18 cellular contexts compared by ENCODE assay signal in the genomic region with DNA sequence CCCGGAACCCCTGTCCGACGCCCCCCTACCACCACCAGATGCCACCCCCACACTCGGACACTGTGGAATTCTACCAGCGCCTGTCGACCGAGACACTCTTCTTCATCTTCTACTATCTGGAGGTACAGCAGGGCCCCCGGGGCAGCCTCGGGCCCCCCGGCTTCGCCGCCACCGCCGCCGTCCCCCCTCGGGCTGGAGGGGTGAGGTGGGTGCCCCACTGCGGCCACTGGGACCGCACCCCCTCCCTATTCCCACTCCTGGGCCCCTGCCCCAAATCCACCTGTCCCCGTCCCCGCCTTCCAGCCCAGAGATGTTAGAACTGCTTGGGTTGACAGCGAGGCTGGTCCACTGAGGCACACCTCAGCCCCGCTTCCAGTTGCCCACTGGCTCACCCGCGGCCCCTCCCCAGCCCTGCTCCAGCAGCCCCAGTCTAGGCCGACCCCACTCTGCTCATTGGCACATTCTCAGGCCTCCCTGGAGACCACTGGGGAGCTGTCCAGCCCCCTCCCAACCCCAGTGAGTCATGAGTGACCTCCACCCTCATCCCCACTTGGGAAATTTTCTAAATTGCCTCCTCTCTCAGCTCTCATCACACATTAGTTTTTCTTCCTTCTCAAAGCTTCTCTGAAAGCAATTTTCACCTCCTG. TPM values are rescaled to one million over a fixed set of nuclear protein-coding genes. Genes with fewer than 3 reads are reported as not detected.
DNase-seq lines count a peak whose midpoint lies in the region; FAIRE-seq and TF ChIP-seq lines count a peak whose summit lies in the region.
"Had no signal": no experiment of that assay in that cellular context is flagged by ENCODE, and none has a peak within 500 bp of the region (broad histone marks: within the 10 kb centered on the region; RNA-seq: fewer than 3 reads in every experiment).

No MANE protein-coding gene starts in this region.

- H3K56ac ChIP-seq in H1 (replicated peaks; ENCODE audit: insufficient read length, low read depth, low read length), result no peak overlapping the region

- no peak overlapping the region for H2AFZ ChIP-seq in H1 (ENCODE audit: low read length)
- no peak overlapping the region for H2AFZ ChIP-seq in osteoblast (ENCODE audit: low read length)
- H2AFZ ChIP-seq: PC-9 had no signal

- no peak for TF ChIP-seq CTCF in H1 (IDR thresholded peaks at IDR 0.05; ENCODE audit: control extremely low read depth in 1 of 3, insufficient read depth in 1 of 3, low read depth in 1 of 3, low read length in 3 of 3)
- TF ChIP-seq CTCF in osteoblast (IDR thresholded peaks at IDR 0.05; ENCODE audit: extremely low read depth, low read depth, low read length), result no peak
- TF ChIP-seq CTCF in endodermal cell (conservative IDR thresholded peaks at IDR 0.05), result no peak

- no peak overlapping the region for H4K91ac ChIP-seq in H1 (replicated peaks; ENCODE audit: insufficient read length, low read length)

- no peak overlapping the region for H2BK5ac ChIP-seq in H1 (ENCODE audit: low read depth, low read length)

- TF ChIP-seq POLR2A in H1 (IDR thresholded peaks at IDR 0.05; ENCODE audit: control extremely low read depth in 1 of 2, low read depth in 2 of 2, low read length in 2 of 2), result no peak

- H3K18ac ChIP-seq in H1 (ENCODE audit: extremely low read depth, low read length), result no peak overlapping the region

- no peaks in the 10 kb centered on the region; the same call in 1 of the 2 replicates for H3K79me1 ChIP-seq in H1 (ENCODE audit: low read depth, low read length)

- H3K27ac ChIP-seq in H1 (ENCODE audit: low read depth, low read length) (no peak overlapping the region), osteoblast (ENCODE audit: low read depth, low read length) (peak overlapping the region; percentile 48), endodermal cell (ENCODE audit: low read depth, low read length) (no peak overlapping the region)
- H3K27ac ChIP-seq: epithelial cell of prostate, lower lobe of right lung, pancreas, PC-9, vagina had no signal

- TF ChIP-seq RAD21 in H1 (IDR thresholded peaks at IDR 0.05 in 1 of 2, conservative IDR thresholded peaks at IDR 0.05 in 1 of 2; ENCODE audit: low read depth in 2 of 2, low read length in 2 of 2), result no peak

- H3K9me3 Mint-ChIP-seq in activated T-cell treated with anti-CD3 and anti-CD28 coated beads, Interleukin-2, amount 50 U/mL, for 24 hours, result no peaks in the 10 kb centered on the region
- H3K9me3 Mint-ChIP-seq in endodermal cell, result no peaks in the 10 kb centered on the region

- no peak overlapping the region for H2BK12ac ChIP-seq in H1 (ENCODE audit: low read depth, low read length)

- H3K36me3 Mint-ChIP-seq in activated T-cell treated with anti-CD3 and anti-CD28 coated beads, Interleukin-2, amount 50 U/mL, for 24 hours (ENCODE audit: low read depth), result peaks cover 90% of the 10 kb centered on the region
- peaks cover 69% of the 10 kb centered on the region for H3K36me3 Mint-ChIP-seq in endodermal cell (ENCODE audit: low read depth)

- H3K4me1 ChIP-seq in H1 (replicated peaks in 1 of 4; ENCODE audit: control insufficient read depth in 3 of 4, insufficient read depth in 4 of 4, low read length in 3 of 4), result no peaks in the 10 kb centered on the region
- peaks cover 21% of the 10 kb centered on the region for H3K4me1 ChIP-seq in osteoblast (ENCODE audit: insufficient read depth, low read length)
- no peaks in the 10 kb centered on the region for H3K4me1 ChIP-seq in endodermal cell (ENCODE audit: control insufficient read depth, insufficient read depth, low read length)
- H3K4me1 ChIP-seq: pancreas had no signal

- H3K27ac Mint-ChIP-seq in activated T-cell treated with anti-CD3 and anti-CD28 coated beads, Interleukin-2, amount 50 U/mL, for 24 hours, result peak overlapping the region; percentile 91
- no peak overlapping the region for H3K27ac Mint-ChIP-seq in endodermal cell

- no peaks in the 10 kb centered on the region for H3K27me3 Mint-ChIP-seq in activated T-cell treated with anti-CD3 and anti-CD28 coated beads, Interleukin-2, amount 50 U/mL, for 24 hours
- H3K27me3 Mint-ChIP-seq in endodermal cell (ENCODE audit: insufficient read depth), result no peaks in the 10 kb centered on the region

- H3K23me2 ChIP-seq in H1 (ENCODE audit: low read depth, low read length), result no peaks in the 10 kb centered on the region

- no peak overlapping the region for H3K14ac ChIP-seq in H1 (ENCODE audit: insufficient read length)

- H4K20me1 ChIP-seq in H1 (replicated peaks in 1 of 2; ENCODE audit: control insufficient read depth in 1 of 2, insufficient read depth in 2 of 2, low read length in 2 of 2) (peaks cover 11 to 17% of the 10 kb centered on the region in 2 experiments), osteoblast (ENCODE audit: insufficient read depth, low read length) (peaks cover 19% of the 10 kb centered on the region)

- POLR2A ChIA-PET in H1 (lab: Charles Lee; ENCODE audit: partially characterized antibody), result interaction anchor here (1.1 to 14.8 kb wide), 4 partner anchors 12 to 71 kb away, joined by 3 to 348 read pairs (median 4); a partner anchor contains a TSS

- H3K79me2 ChIP-seq in H1 (ENCODE audit: control insufficient read depth in 1 of 2, insufficient read depth in 2 of 2, low read length in 2 of 2) (no peaks in the 10 kb centered on the region), osteoblast (ENCODE audit: insufficient read depth, low read length) (peaks cover 1% of the 10 kb centered on the region)

- H3K27me3 ChIP-seq in H1 (replicated peaks in 1 of 4; ENCODE audit: control insufficient read depth in 3 of 4, extremely low read depth in 1 of 4, insufficient read depth in 3 of 4, low read length in 3 of 4) (no peaks in the 10 kb centered on the region), osteoblast (ENCODE audit: insufficient read depth, low read length) (no peaks in the 10 kb centered on the region), endodermal cell (ENCODE audit: control insufficient read depth, insufficient read depth, low read length, poor library complexity, severe bottlenecking) (no peaks in the 10 kb centered on the region)
- H3K27me3 ChIP-seq: cardiac muscle cell, pancreas, vagina had no signal

- no peak overlapping the region for H2BK120ac ChIP-seq in H1 (replicated peaks; ENCODE audit: low read depth, low read length)

- H4K5ac ChIP-seq in H1 (ENCODE audit: insufficient read length, low read depth, low read length), result no peak overlapping the region

- H3K9ac ChIP-seq in H1 (replicated peaks in 1 of 4; ENCODE audit: extremely low read depth in 1 of 4, low read depth in 3 of 4, low read length in 3 of 4), result no peak overlapping the region
- no peak overlapping the region for H3K9ac ChIP-seq in endodermal cell (ENCODE audit: extremely low read depth, low read length, poor library complexity, severe bottlenecking)

- no peak overlapping the region for H3K4ac ChIP-seq in H1 (replicated peaks; ENCODE audit: insufficient read length, low read depth, low read length)

- H2BK15ac ChIP-seq in H1 (ENCODE audit: low read length), result no peak overlapping the region

- peaks cover 31% of the 10 kb centered on the region for H3K4me1 Mint-ChIP-seq in activated T-cell treated with anti-CD3 and anti-CD28 coated beads, Interleukin-2, amount 50 U/mL, for 24 hours (ENCODE audit: low read depth)
- H3K4me1 Mint-ChIP-seq in endodermal cell, result no peaks in the 10 kb centered on the region

- peaks cover 33 to 74% (median 67%) of the 10 kb centered on the region in 4 experiments for H3K36me3 ChIP-seq in H1 (ENCODE audit: control insufficient read depth in 2 of 4, insufficient read depth in 4 of 4, low read length in 3 of 4)
- peaks cover 91% of the 10 kb centered on the region for H3K36me3 ChIP-seq in osteoblast (ENCODE audit: insufficient read depth, low read length)
- H3K36me3 ChIP-seq in endodermal cell (ENCODE audit: control insufficient read depth, insufficient read depth, low read length), result peaks cover 81% of the 10 kb centered on the region

- H3K4me3 ChIP-seq in H1 (ENCODE audit: extremely low read depth in 1 of 4, insufficient read depth in 2 of 4, low read depth in 3 of 4, low read length in 4 of 4) (no peak overlapping the region), osteoblast (ENCODE audit: insufficient read depth, low read length) (no peak overlapping the region), endodermal cell (ENCODE audit: low read length) (no peak overlapping the region)
- H3K4me3 ChIP-seq: cardiac muscle cell, lower lobe of right lung, pancreas, PC-9, vagina had no signal

- no peak for DNase-seq in activated T-cell treated with anti-CD3 and anti-CD28 coated beads, Interleukin-2, amount 50 U/mL, for 24 hours
- no peak for DNase-seq in activated T-cell treated with anti-CD3 and anti-CD28 coated beads, Interleukin-2, amount 50 U/mL, for 1 hour
- no peak for DNase-seq in H1 (ENCODE audit: low read depth in 1 of 2, low spot score in 2 of 2)
- no peak for DNase-seq in osteoblast (ENCODE audit: insufficient read length, low spot score, missing footprints)
- DNase-seq in endodermal cell, result no peak
- DNase-seq in NK-92 (lab: John Stamatoyannopoulos, UW; ENCODE audit: unreplicated experiment), result no peak
- DNase-seq: activated CD4-positive, alpha-beta T cell treated with anti-CD3 and anti-CD28 coated beads, Interleukin-2, amount 50 U/mL, for 48 hours; activated gamma-delta T cell treated with Interleukin-2 at 50 U/mL for 16 hours; hypothalamus; lower lobe of right lung; NCI-H1105 treated with DMSO at 0.1 percent for 48 hours; stimulated activated CD8-positive, alpha-beta memory T cell treated with anti-CD3 and anti-CD28 coated beads, Interleukin-4, amount 100 ng/mL, for 48 hours had no signal

- 94% methylated on average over 10 of the region's 25 CpGs; no CpG with 5 or more reads in 1 of the 2 experiments for WGBS in H1 (ENCODE audit: extremely low coverage in 1 of 2, insufficient coverage in 1 of 2, insufficient read length in 1 of 2, insufficient replicate concordance in 2 of 2, low coverage in 1 of 2, low lambda C conversion rate in 2 of 2, missing lambda C conversion rate in 1 of 2), 2 experiments
- 96% methylated on average over 9 to 25 of the region's 25 CpGs for WGBS in endodermal cell (ENCODE audit: insufficient coverage in 1 of 2, insufficient read length in 1 of 2), 2 experiments

- no peak overlapping the region for H2BK20ac ChIP-seq in H1 (ENCODE audit: low read length)

- H3K23ac ChIP-seq in H1 (ENCODE audit: insufficient read length), result no peak overlapping the region

- H4K8ac ChIP-seq in H1 (ENCODE audit: extremely low read depth, insufficient read depth, low read length), result no peak overlapping the region; the same call in 1 of the 2 replicates

- FAIRE-seq in H1 (lab: Jason Lieb, UNC), result no peak
- FAIRE-seq: D721Med, pancreas had no signal

- no peaks in the 10 kb centered on the region for H3K9me3 ChIP-seq in H1 (ENCODE audit: insufficient read depth in 2 of 2, low read depth in 1 of 2, low read length in 1 of 2)
- no peaks in the 10 kb centered on the region for H3K9me3 ChIP-seq in osteoblast (ENCODE audit: low read depth, low read length)
- H3K9me3 ChIP-seq in endodermal cell (ENCODE audit: control insufficient read depth, low read length), result no peaks in the 10 kb centered on the region
- H3K9me3 ChIP-seq: lower lobe of right lung, pancreas, vagina had no signal

- H2AK5ac ChIP-seq in H1 (ENCODE audit: low read depth, low read length), result no peak overlapping the region

- H3K4me2 ChIP-seq in H1 (ENCODE audit: insufficient read depth in 1 of 2, low read depth in 2 of 2, low read length in 2 of 2) (no peak overlapping the region), osteoblast (ENCODE audit: insufficient read depth, low read length) (no peak overlapping the region)
- H3K4me2 ChIP-seq: PC-9 had no signal

- CTCF ChIA-PET in H1 (lab: Charles Lee; ENCODE audit: partially characterized antibody), result no interaction called here

- H3K4me3 Mint-ChIP-seq in activated T-cell treated with anti-CD3 and anti-CD28 coated beads, Interleukin-2, amount 50 U/mL, for 24 hours, result no peak overlapping the region
- H3K4me3 Mint-ChIP-seq in endodermal cell, result no peak overlapping the region

- TF ChIP-seq EP300 in H1 (IDR thresholded peaks at IDR 0.05; ENCODE audit: borderline replicate concordance in 1 of 2, low read depth in 2 of 2, low read length in 2 of 2), result no peak

RNA-seq across cellular contexts. Expression of a gene that starts 6.5 kb away (rescaled TPM):
- total RNA-seq in H1 (2021; fragmentation: NEBNext Ultra II Directional; extraction: Animal tissue kit (Norgen Biotek cat#: 25700)), result 4.4 and 4.6 TPM in 2 replicates
- 1.2 and 1.5 TPM in 2 replicates for polyA plus RNA-seq in H1 (2011; rRNA removed)
- 2.4 TPM for polyA plus RNA-seq in H1 (2011; cell fraction: cytosol; rRNA removed)
- 2.1 TPM for polyA plus RNA-seq in H1 (2011; cell fraction: nucleus; rRNA removed)
- 3.9 to 5.0 TPM (median 4.4 TPM) in 4 replicates for polyA plus RNA-seq in H1 (2012, experiment 1 of 2)
- 2.5 TPM for polyA plus RNA-seq in H1 (2012, experiment 2 of 2)
- polyA plus RNA-seq in H1 (2013, experiment 1 of 2), result 4.3 TPM
- 4.5 TPM for polyA plus RNA-seq in H1 (2013, experiment 2 of 2)
- polyA minus RNA-seq in H1 (2011; rRNA and poly(A)+ RNA removed), result 0.10 and 0.25 TPM in 2 replicates
- 0.95 TPM for polyA minus RNA-seq in H1 (2011; cell fraction: cytosol; rRNA and poly(A)+ RNA removed)
- 1.6 TPM for polyA minus RNA-seq in H1 (2011; cell fraction: nucleus; rRNA and poly(A)+ RNA removed)
- total RNA-seq in osteoblast, result 4.7 and 5.3 TPM in 2 replicates
- total RNA-seq in endodermal cell, result 1 to 10 TPM; 3.6 to 4.0 TPM
- 7.7 TPM for polyA plus RNA-seq in endodermal cell (2013, experiment 1 of 2)
- 6.5 TPM for polyA plus RNA-seq in endodermal cell (2013, experiment 2 of 2)

RNA-seq across cellular contexts. Expression of a gene that starts 15.4 kb away (rescaled TPM):
- 82.9 and 86.4 TPM in 2 replicates for total RNA-seq in H1 (2021; fragmentation: NEBNext Ultra II Directional; extraction: Animal tissue kit (Norgen Biotek cat#: 25700))
- polyA plus RNA-seq in H1 (2011; rRNA removed), result 21.2 and 44.0 TPM in 2 replicates
- polyA plus RNA-seq in H1 (2011; cell fraction: cytosol; rRNA removed), result 21.1 TPM
- polyA plus RNA-seq in H1 (2011; cell fraction: nucleus; rRNA removed), result 40.7 TPM
- 58.4 to 80.0 TPM (median 76.9 TPM) in 4 replicates for polyA plus RNA-seq in H1 (2012, experiment 1 of 2)
- polyA plus RNA-seq in H1 (2012, experiment 2 of 2), result 81.1 TPM
- 59.8 TPM for polyA plus RNA-seq in H1 (2013, experiment 1 of 2)
- polyA plus RNA-seq in H1 (2013, experiment 2 of 2), result 58.6 TPM
- 17.1 and 29.0 TPM in 2 replicates for polyA minus RNA-seq in H1 (2011; rRNA and poly(A)+ RNA removed)
- polyA minus RNA-seq in H1 (2011; cell fraction: cytosol; rRNA and poly(A)+ RNA removed), result 47.1 TPM
- 17.9 TPM for polyA minus RNA-seq in H1 (2011; cell fraction: nucleus; rRNA and poly(A)+ RNA removed)
- total RNA-seq in osteoblast (6.2 TPM in 2 replicates), endodermal cell (10 to 100 TPM; 78.9 to 82.7 TPM)
- polyA plus RNA-seq in endodermal cell (2013, experiment 1 of 2), result 67.1 TPM
- polyA plus RNA-seq in endodermal cell (2013, experiment 2 of 2), result 58.6 TPM

RNA-seq across cellular contexts. Expression of a gene that starts 20.0 kb away (rescaled TPM):
- 5.5 and 6.8 TPM in 2 replicates for total RNA-seq in H1 (2021; fragmentation: NEBNext Ultra II Directional; extraction: Animal tissue kit (Norgen Biotek cat#: 25700))
- 6.3 and 12.8 TPM in 2 replicates for polyA plus RNA-seq in H1 (2011; rRNA removed)
- polyA plus RNA-seq in H1 (2011; cell fraction: cytosol; rRNA removed), result 4.3 TPM
- 15.9 TPM for polyA plus RNA-seq in H1 (2011; cell fraction: nucleus; rRNA removed)
- 6.0 to 13.0 TPM (median 9.6 TPM) in 4 replicates for polyA plus RNA-seq in H1 (2012, experiment 1 of 2)
- polyA plus RNA-seq in H1 (2012, experiment 2 of 2), result 4.5 TPM
- polyA plus RNA-seq in H1 (2013, experiment 1 of 2), result 4.2 TPM
- polyA plus RNA-seq in H1 (2013, experiment 2 of 2), result 5.4 TPM
- 0.57 and 0.85 TPM in 2 replicates for polyA minus RNA-seq in H1 (2011; rRNA and poly(A)+ RNA removed)
- not detected for polyA minus RNA-seq in H1 (2011; cell fraction: cytosol; rRNA and poly(A)+ RNA removed)
- 2.9 TPM for polyA minus RNA-seq in H1 (2011; cell fraction: nucleus; rRNA and poly(A)+ RNA removed)
- total RNA-seq in osteoblast (0.29 and 0.72 TPM in 2 replicates), endodermal cell (10 to 100 TPM; 32.7 to 46.6 TPM)
- 0.82 TPM for polyA plus RNA-seq in endodermal cell (2013, experiment 1 of 2)
- 1.9 TPM for polyA plus RNA-seq in endodermal cell (2013, experiment 2 of 2)

RNA-seq across cellular contexts. Expression of a gene that starts 36.4 kb away (rescaled TPM):
- total RNA-seq in H1 (2021; fragmentation: NEBNext Ultra II Directional; extraction: Animal tissue kit (Norgen Biotek cat#: 25700)), result 90.9 and 103 TPM in 2 replicates
- polyA plus RNA-seq in H1 (2011; rRNA removed), result 85.5 and 147 TPM in 2 replicates
- 55.1 TPM for polyA plus RNA-seq in H1 (2011; cell fraction: cytosol; rRNA removed)
- polyA plus RNA-seq in H1 (2011; cell fraction: nucleus; rRNA removed), result 111 TPM
- polyA plus RNA-seq in H1 (2012, experiment 1 of 2), result 67.8 to 94.5 TPM (median 90.7 TPM) in 4 replicates
- 98.0 TPM for polyA plus RNA-seq in H1 (2012, experiment 2 of 2)
- 186 TPM for polyA plus RNA-seq in H1 (2013, experiment 1 of 2)
- polyA plus RNA-seq in H1 (2013, experiment 2 of 2), result 198 TPM
- 25.7 and 31.5 TPM in 2 replicates for polyA minus RNA-seq in H1 (2011; rRNA and poly(A)+ RNA removed)
- 60.0 TPM for polyA minus RNA-seq in H1 (2011; cell fraction: cytosol; rRNA and poly(A)+ RNA removed)
- polyA minus RNA-seq in H1 (2011; cell fraction: nucleus; rRNA and poly(A)+ RNA removed), result 54.3 TPM
- 26.1 and 30.1 TPM in 2 replicates for total RNA-seq in osteoblast
- total RNA-seq in endodermal cell, result 100 to 1,000 TPM; 126 to 131 TPM
- 99.2 TPM for polyA plus RNA-seq in endodermal cell (2013, experiment 1 of 2)
- polyA plus RNA-seq in endodermal cell (2013, experiment 2 of 2), result 87.1 TPM

RNA-seq across cellular contexts. Expression of a gene that starts 37.4 kb away (rescaled TPM):
- total RNA-seq in H1 (2021; fragmentation: NEBNext Ultra II Directional; extraction: Animal tissue kit (Norgen Biotek cat#: 25700)), result 89.5 and 97.4 TPM in 2 replicates
- 51.1 and 67.1 TPM in 2 replicates for polyA plus RNA-seq in H1 (2011; rRNA removed)
- 70.4 TPM for polyA plus RNA-seq in H1 (2011; cell fraction: cytosol; rRNA removed)
- 84.9 TPM for polyA plus RNA-seq in H1 (2011; cell fraction: nucleus; rRNA removed)
- 66.4 to 104 TPM (median 101 TPM) in 4 replicates for polyA plus RNA-seq in H1 (2012, experiment 1 of 2)
- polyA plus RNA-seq in H1 (2012, experiment 2 of 2), result 45.9 TPM
- polyA plus RNA-seq in H1 (2013, experiment 1 of 2), result 64.0 TPM
- polyA plus RNA-seq in H1 (2013, experiment 2 of 2), result 67.0 TPM
- 28.2 and 36.3 TPM in 2 replicates for polyA minus RNA-seq in H1 (2011; rRNA and poly(A)+ RNA removed)
- polyA minus RNA-seq in H1 (2011; cell fraction: cytosol; rRNA and poly(A)+ RNA removed), result 28.2 TPM
- 21.2 TPM for polyA minus RNA-seq in H1 (2011; cell fraction: nucleus; rRNA and poly(A)+ RNA removed)
- total RNA-seq in osteoblast, result 42.1 and 46.7 TPM in 2 replicates
- 10 to 100 TPM; 79.0 to 85.5 TPM for total RNA-seq in endodermal cell
- 59.6 TPM for polyA plus RNA-seq in endodermal cell (2013, experiment 1 of 2)
- polyA plus RNA-seq in endodermal cell (2013, experiment 2 of 2), result 51.4 TPM

Comparison
In these comparisons a context has a peak if more than half of its experiments do, and no peak if none do; other contexts are left out.
1. RNA of a gene that starts 15.4 kb away (total RNA-seq): 82.9 to 86.4 TPM in H1 and 78.9 to 82.7 TPM in endodermal cell; 6.2 TPM in osteoblast; every median in the first group is over 10 times any median in the second.